17 cellular contexts compared by ENCODE assay signal in genomic region chr13:45162194-45162593, GRCh38. TPM values are rescaled to one million over a fixed set of nuclear protein-coding genes. Genes with fewer than 3 reads are reported as not detected.
DNase-seq lines count a peak whose midpoint lies in the region; ATAC-seq, FAIRE-seq and TF ChIP-seq lines count a peak whose summit lies in the region.
"Had no signal": no experiment of that assay in that cellular context is flagged by ENCODE, and none has a peak within 500 bp of the region (broad histone marks: within the 10 kb centered on the region; RNA-seq: fewer than 3 reads in every experiment).

No MANE protein-coding gene starts in this region.

- intact Hi-C loops in pancreas (cut with DNase I) (no loop called here), thyroid gland (cut with DNase I) (no loop called here)

- DNase-seq in ELR (ENCODE audit: low read depth) (peak; percentile 33), SK-N-MC (ENCODE audit: low read depth, low spot score) (no peak), epithelial cell of prostate (ENCODE audit: low read depth, low spot score) (no peak), pancreas (no peak), thyroid gland (no peak), globus pallidus (ENCODE audit: low spot score) (no peak), NCI-H510A (lab: John Stamatoyannopoulos, UW) (no peak)
- DNase-seq: activated CD4-positive, alpha-beta T cell treated with anti-CD3 and anti-CD28 coated beads, Interleukin-2, amount 10 ng/mL, durations not matched to agents 7 days and 5 days; caudate nucleus; DND-41; MV-4-11 had no signal

- H3K27ac ChIP-seq in SK-N-MC (0 out of 2 replicates have a peak overlapping the region, but pooled peaks have one; percentile 28), epithelial cell of prostate (peak overlapping the region; percentile 65), pancreas (peak overlapping the region in 3 of 4 donors; percentile 19 to 45 (median 20)), thyroid gland (no peak overlapping the region)
- H3K27ac ChIP-seq: prostate gland had no signal

- H3K4me3 ChIP-seq in SK-N-MC (no peak overlapping the region), pancreas (no peak overlapping the region), thyroid gland (replicated peaks in 1 of 3) (no peak overlapping the region)
- H3K4me3 ChIP-seq: BLaER1 treated with 17β-estradiol and CSF1 and Interleukin-3, amounts not matched to agents 10 nM and 100 nM; prostate gland had no signal

- no peaks in the 10 kb centered on the region for H3K27me3 ChIP-seq in pancreas
- no peaks in the 10 kb centered on the region for H3K27me3 ChIP-seq in thyroid gland
- H3K27me3 ChIP-seq: BLaER1 treated with 17β-estradiol and CSF1 and Interleukin-3, amounts not matched to agents 10 nM and 100 nM had no signal

- ATAC-seq in pancreas (peak in 3 of 4 donors; percentile 32 to 45 (median 36)), HG02885 (IDR thresholded peaks at IDR 0.05; ENCODE audit: poor library complexity, unreplicated experiment) (no peak)

- TF ChIP-seq POLR2A in thyroid gland (IDR thresholded peaks at IDR 0.05): no peak

- no peak overlapping the region for H3K9ac ChIP-seq in SK-N-MC (ENCODE audit: insufficient read length)
- H3K9ac ChIP-seq: BLaER1 treated with 17β-estradiol and CSF1 and Interleukin-3, amounts not matched to agents 10 nM and 100 nM had no signal

- no peak for TF ChIP-seq CTCF in pancreas (IDR thresholded peaks at IDR 0.05)
- TF ChIP-seq CTCF in thyroid gland (IDR thresholded peaks at IDR 0.05): no peak

- 89 to 94% methylated on average over 1 of the region's 1 CpG for WGBS in pancreas, 2 donors
- 92 to 93% methylated on average over 1 of the region's 1 CpG for WGBS in thyroid gland, 2 donors

- H3K4me1 ChIP-seq in pancreas (no peaks in the 10 kb centered on the region), thyroid gland (peaks cover 0 to 6% of the 10 kb centered on the region in 2 donors)
- H3K4me1 ChIP-seq: prostate gland had no signal

- H3K36me3 ChIP-seq in SK-N-MC (ENCODE audit: insufficient read depth, low read length): peaks cover 15% of the 10 kb centered on the region
- H3K36me3 ChIP-seq in pancreas: no peaks in the 10 kb centered on the region
- H3K36me3 ChIP-seq in thyroid gland: peaks cover 0 to 3% of the 10 kb centered on the region in 2 donors
- H3K36me3 ChIP-seq: prostate gland had no signal

- FAIRE-seq in pancreas (lab: Jason Lieb, UNC): no peak
- FAIRE-seq: GM12891 had no signal

- H3K9me3 ChIP-seq in SK-N-MC (ENCODE audit: low read depth, low read length) (no peaks in the 10 kb centered on the region), pancreas (no peaks in the 10 kb centered on the region), thyroid gland (no peaks in the 10 kb centered on the region)
- H3K9me3 ChIP-seq: prostate gland had no signal

RNA-seq across cellular contexts. Expression of gene KCTD4, which starts 38.7 kb away (rescaled TPM):
- total RNA-seq in pancreas (under 1 TPM in 4 of 6 donors, not detected in 2; 0.09 to 0.21 (median 0.15) TPM), thyroid gland (under 1 TPM in 1 of 4 donors, not detected in 3; 0.11 TPM)
- polyA plus RNA-seq in pancreas: under 1 TPM; 0.11 to 0.28 TPM
- total RNA-seq: activated CD4-positive, alpha-beta T cell treated with anti-CD3 and anti-CD28 coated beads, Interleukin-2, amount 10 ng/mL, durations not matched to agents 7 days and 5 days; activated T-helper 17 cell treated with anti-CD3 and anti-CD28 coated beads, Interleukin-2, amount 50 U/mL, for 72 hours; mononuclear cell; prostate gland had no signal

RNA-seq across cellular contexts. Expression of gene GTF2F2, which starts 41.9 kb away (rescaled TPM):
- 1 to 10 TPM; 6.0 to 8.6 (median 7.7) TPM for total RNA-seq in pancreas
- 1 to 10 TPM; 7.1 to 8.2 TPM for polyA plus RNA-seq in pancreas
- total RNA-seq in thyroid gland: 10 to 100 TPM; 15.3 to 22.7 (median 19.6) TPM

Comparison
In these comparisons a context has a peak if more than half of its experiments do, and no peak if none do; other contexts are left out.
1. H3K27ac ChIP-seq: peak in SK-N-MC (single experiment), epithelial cell of prostate (single experiment) and pancreas (3 of 4); none in thyroid gland (0 of 3).